ENCODE assay signal across 21 cellular contexts in genomic region chr11:120798854-120799253, GRCh38.
"Had no signal": no experiment of that assay in that cellular context is flagged by ENCODE, and none has a peak within 500 bp of the region (broad histone marks: within the 10 kb centered on the region; RNA-seq: fewer than 3 reads in every experiment).

No MANE protein-coding gene starts in this region.

- ATAC-seq: activated naive CD8-positive, alpha-beta T cell treated with anti-CD3 and anti-CD28 coated beads, Interleukin-2, amount 50 U/mL, for 24 hours; activated T-cell treated with anti-CD3 and anti-CD28 coated beads, Interleukin-2, amount 50 U/mL, for 72 hours; body of pancreas; heart right ventricle; left lobe of liver; lower lobe of right lung; naive thymus-derived CD4-positive, alpha-beta T cell; stimulated activated naive CD8-positive, alpha-beta T cell treated with anti-CD3 and anti-CD28 coated beads, Interleukin-15, Interleukin-2, amounts not matched to agents 100 U/mL and 50 U/mL, for 24 hours; T-cell had no signal

- H3K27ac Mint-ChIP-seq: activated CD4-positive, alpha-beta memory T cell treated with anti-CD3 and anti-CD28 coated beads for 36 hours; activated naive CD4-positive, alpha-beta T cell treated with anti-CD3 and anti-CD28 coated beads for 36 hours; activated naive CD8-positive, alpha-beta T cell treated with anti-CD3 and anti-CD28 coated beads, Interleukin-2, amount 50 U/mL, for 24 hours; activated T-cell treated with anti-CD3 and anti-CD28 coated beads, Interleukin-2, amount 50 U/mL, for 72 hours; naive thymus-derived CD4-positive, alpha-beta T cell; T-cell had no signal

- DNase-seq: activated CD4-positive, alpha-beta memory T cell treated with anti-CD3 and anti-CD28 coated beads for 36 hours; activated effector memory CD4-positive, alpha-beta T cell treated with Interleukin-2 at 50 U/mL for 16 hours; activated naive CD4-positive, alpha-beta T cell treated with anti-CD3 and anti-CD28 coated beads for 36 hours; activated naive CD8-positive, alpha-beta T cell treated with anti-CD3 and anti-CD28 coated beads, Interleukin-2, amount 50 U/mL, for 24 hours; activated T-cell treated with anti-CD3 and anti-CD28 coated beads, Interleukin-2, amount 50 U/mL, for 72 hours; body of pancreas; erythroblast; foreskin fibroblast; heart right ventricle; immature natural killer cell; lower lobe of right lung; naive thymus-derived CD4-positive, alpha-beta T cell; retina; spleen; stimulated activated CD4-positive, alpha-beta T cell treated with anti-CD3 and anti-CD28 coated beads, Interleukin-4, amount 100 ng/mL, for 4 hours; stimulated activated naive CD8-positive, alpha-beta T cell treated with anti-CD3 and anti-CD28 coated beads, Interleukin-15, Interleukin-2, amounts not matched to agents 100 U/mL and 50 U/mL, for 24 hours; substantia nigra; T-cell; thyroid gland had no signal

- H3K4me3 Mint-ChIP-seq: activated CD4-positive, alpha-beta memory T cell treated with anti-CD3 and anti-CD28 coated beads for 36 hours; activated naive CD4-positive, alpha-beta T cell treated with anti-CD3 and anti-CD28 coated beads for 36 hours; activated naive CD8-positive, alpha-beta T cell treated with anti-CD3 and anti-CD28 coated beads, Interleukin-2, amount 50 U/mL, for 24 hours; activated T-cell treated with anti-CD3 and anti-CD28 coated beads, Interleukin-2, amount 50 U/mL, for 72 hours; naive thymus-derived CD4-positive, alpha-beta T cell; T-cell had no signal

- H3K9me3 ChIP-seq: body of pancreas, heart right ventricle, lower lobe of right lung, spleen, thyroid gland had no signal

- H3K4me1 ChIP-seq: body of pancreas, heart right ventricle, lower lobe of right lung, spleen, thyroid gland had no signal

- H3K36me3 ChIP-seq: cardiac muscle cell, heart right ventricle, lower lobe of right lung, spleen, thyroid gland had no signal

- H3K9me3 Mint-ChIP-seq: activated CD4-positive, alpha-beta memory T cell treated with anti-CD3 and anti-CD28 coated beads for 36 hours; activated naive CD4-positive, alpha-beta T cell treated with anti-CD3 and anti-CD28 coated beads for 36 hours; activated naive CD8-positive, alpha-beta T cell treated with anti-CD3 and anti-CD28 coated beads, Interleukin-2, amount 50 U/mL, for 24 hours; activated T-cell treated with anti-CD3 and anti-CD28 coated beads, Interleukin-2, amount 50 U/mL, for 72 hours; immature natural killer cell; naive thymus-derived CD4-positive, alpha-beta T cell; T-cell had no signal

- H3K4me3 ChIP-seq: body of pancreas, cardiac muscle cell, heart right ventricle, lower lobe of right lung, spleen, thyroid gland had no signal

- H3K4me1 Mint-ChIP-seq: activated naive CD8-positive, alpha-beta T cell treated with anti-CD3 and anti-CD28 coated beads, Interleukin-2, amount 50 U/mL, for 24 hours had no signal

- H3K27ac ChIP-seq: body of pancreas, cardiac muscle cell, heart right ventricle, lower lobe of right lung, spleen, thyroid gland had no signal

- H3K36me3 Mint-ChIP-seq: activated CD4-positive, alpha-beta memory T cell treated with anti-CD3 and anti-CD28 coated beads for 36 hours; T-cell had no signal

- H3K27me3 ChIP-seq: body of pancreas, cardiac muscle cell, thyroid gland had no signal
